12 cellular contexts compared by ENCODE assay signal in the genomic region with DNA sequence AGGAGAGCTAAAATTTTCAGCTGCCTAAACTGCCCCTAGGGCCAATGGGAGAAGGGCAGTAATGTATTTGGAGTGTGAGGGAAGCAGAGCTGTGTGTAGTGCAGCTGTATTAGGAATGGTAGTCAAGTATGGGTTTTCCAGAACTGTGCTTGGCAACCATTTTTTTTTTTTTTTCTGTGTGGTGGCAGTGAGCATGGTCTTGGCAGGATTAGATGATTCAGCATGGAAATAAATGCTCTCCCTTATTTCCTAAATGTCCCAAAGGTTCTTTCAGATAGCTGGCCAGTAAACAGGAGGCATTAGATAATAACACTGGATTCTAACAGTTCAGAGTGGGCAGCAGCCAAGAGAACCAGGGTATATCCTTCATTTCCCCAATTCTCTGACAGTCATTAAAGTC.
DNase-seq lines count a peak whose midpoint lies in the region; ATAC-seq, FAIRE-seq and TF ChIP-seq lines count a peak whose summit lies in the region.
"Had no signal": no experiment of that assay in that cellular context is flagged by ENCODE, and none has a peak within 500 bp of the region (broad histone marks: within the 10 kb centered on the region; RNA-seq: fewer than 3 reads in every experiment).

No MANE protein-coding gene starts in this region.

- TF ChIP-seq CTCF in astrocyte (IDR thresholded peaks at IDR 0.05; ENCODE audit: insufficient read depth, low read depth, low read length) (no peak), spleen (IDR thresholded peaks at IDR 0.05 in 8 of 11, conservative IDR thresholded peaks at IDR 0.05 in 3 of 11) (no peak), glutamatergic neuron (IDR thresholded peaks at IDR 0.05; ENCODE audit: partially characterized antibody, unreplicated experiment) (no peak)

- H3K9me3 Mint-ChIP-seq in astrocyte (ENCODE audit: unreplicated experiment) (no peaks in the 10 kb centered on the region), glutamatergic neuron (ENCODE audit: unreplicated experiment) (peaks cover 5% of the 10 kb centered on the region)

- H3K27ac ChIP-seq in HUES48 (ENCODE audit: low read depth, low read length) (peak overlapping the region; percentile 94), astrocyte (ENCODE audit: low read depth, low read length) (peak overlapping the region; percentile 89), spleen (peak overlapping the region; percentile 57 to 91 (median 89))

- no peak for DNase-seq in astrocyte (ENCODE audit: low read depth)
- DNase-seq in inferior parietal cortex (ENCODE audit: extremely low spot score), result peak; percentile 37
- DNase-seq in spleen, result no peak
- DNase-seq in glutamatergic neuron, result no peak
- no peak for DNase-seq in DMS153 treated with DMSO at 0.1 percent for 48 hours (lab: John Stamatoyannopoulos, UW; ENCODE audit: unreplicated experiment)
- no peak for DNase-seq in activated CD8-positive, alpha-beta memory T cell treated with anti-CD3 and anti-CD28 coated beads, Interleukin-2, amount 50 U/mL, for 4 hours
- DNase-seq: effector CD4-positive, alpha-beta T cell; NCI-H2227 treated with DMSO at 0.1 percent for 48 hours had no signal

- H3K9ac ChIP-seq in HUES48 (ENCODE audit: low read depth, low read length) (peak overlapping the region; percentile 62), astrocyte (ENCODE audit: low read length) (peak overlapping the region; percentile 94)

- ATAC-seq in GM18858 (IDR thresholded peaks at IDR 0.05; ENCODE audit: unreplicated experiment), result no peak

- H3K4me3 Mint-ChIP-seq in astrocyte (ENCODE audit: unreplicated experiment) (no peak overlapping the region), glutamatergic neuron (ENCODE audit: unreplicated experiment) (no peak overlapping the region)

- H3K4me1 ChIP-seq in HUES48 (ENCODE audit: control insufficient read depth, insufficient read depth, low read length) (peaks cover 52% of the 10 kb centered on the region), astrocyte (ENCODE audit: insufficient read depth, low read length) (peaks cover 56% of the 10 kb centered on the region), spleen (peaks cover 29 to 78% (median 61%) of the 10 kb centered on the region in 6 donors)

- H3K27ac Mint-ChIP-seq in astrocyte (ENCODE audit: unreplicated experiment), result no peak overlapping the region
- no peak overlapping the region for H3K27ac Mint-ChIP-seq in glutamatergic neuron (ENCODE audit: unreplicated experiment)
- H3K27ac Mint-ChIP-seq: progenitor cell of endocrine pancreas had no signal

- no peaks in the 10 kb centered on the region for H3K27me3 Mint-ChIP-seq in astrocyte (ENCODE audit: low read depth, unreplicated experiment)
- H3K27me3 Mint-ChIP-seq in glutamatergic neuron (ENCODE audit: unreplicated experiment), result peaks cover 12% of the 10 kb centered on the region
- H3K27me3 Mint-ChIP-seq: progenitor cell of endocrine pancreas had no signal

- H3K9me3 ChIP-seq in HUES48 (ENCODE audit: control insufficient read depth, insufficient read depth, low read length), result no peaks in the 10 kb centered on the region
- no peaks in the 10 kb centered on the region for H3K9me3 ChIP-seq in astrocyte (ENCODE audit: insufficient read depth, low read depth, low read length)
- no peaks in the 10 kb centered on the region for H3K9me3 ChIP-seq in spleen

- H4K20me1 ChIP-seq in astrocyte (ENCODE audit: insufficient read depth, low read length), result peaks cover 48% of the 10 kb centered on the region

- H3K36me3 Mint-ChIP-seq in astrocyte (ENCODE audit: low read depth, unreplicated experiment), result peaks cover 4% of the 10 kb centered on the region
- no peaks in the 10 kb centered on the region for H3K36me3 Mint-ChIP-seq in glutamatergic neuron (ENCODE audit: unreplicated experiment)

- H3K4me3 ChIP-seq in HUES48 (ENCODE audit: low read depth, low read length), result peak overlapping the region; percentile 86
- H3K4me3 ChIP-seq in astrocyte (ENCODE audit: insufficient read depth, low read depth, low read length), result peak overlapping the region; percentile 87
- H3K4me3 ChIP-seq in spleen, result peak overlapping the region in 3 of 8 donors; percentile 87 to 90 (median 88)

- TF ChIP-seq POLR2A in spleen (IDR thresholded peaks at IDR 0.05), result no peak

- no peak for FAIRE-seq in astrocyte (lab: Jason Lieb, UNC)
- FAIRE-seq: GM12892 had no signal

- H3K4me2 ChIP-seq in astrocyte (ENCODE audit: low read length), result peak overlapping the region; percentile 96

- intact Hi-C loops in spleen (cut with DNase I; ENCODE audit: low total_unique reads), result no loop called here

- H3K79me2 ChIP-seq in astrocyte (ENCODE audit: insufficient read depth, low read length), result peaks cover 90% of the 10 kb centered on the region

- no peaks in the 10 kb centered on the region for H3K36me3 ChIP-seq in HUES48 (ENCODE audit: control insufficient read depth, insufficient read depth, low read length)
- H3K36me3 ChIP-seq in astrocyte (ENCODE audit: insufficient read depth, low read length), result peaks cover under 1% of the 10 kb centered on the region
- H3K36me3 ChIP-seq in spleen, result no peaks in the 10 kb centered on the region

- H3K4me1 Mint-ChIP-seq in astrocyte (ENCODE audit: low read depth, unreplicated experiment), result peaks cover 38% of the 10 kb centered on the region
- peaks cover 24% of the 10 kb centered on the region for H3K4me1 Mint-ChIP-seq in glutamatergic neuron (ENCODE audit: low read depth, unreplicated experiment)

- H3K27me3 ChIP-seq in HUES48 (ENCODE audit: control insufficient read depth, insufficient read depth, low read length) (no peaks in the 10 kb centered on the region), astrocyte (ENCODE audit: insufficient read depth, low read length) (no peaks in the 10 kb centered on the region), spleen (replicated peaks in 1 of 7) (peaks cover 0 to 23% (median 0%) of the 10 kb centered on the region in 7 donors)

- no peak overlapping the region for H2AFZ ChIP-seq in astrocyte (ENCODE audit: low read depth, low read length)
